In the genomic region with DNA sequence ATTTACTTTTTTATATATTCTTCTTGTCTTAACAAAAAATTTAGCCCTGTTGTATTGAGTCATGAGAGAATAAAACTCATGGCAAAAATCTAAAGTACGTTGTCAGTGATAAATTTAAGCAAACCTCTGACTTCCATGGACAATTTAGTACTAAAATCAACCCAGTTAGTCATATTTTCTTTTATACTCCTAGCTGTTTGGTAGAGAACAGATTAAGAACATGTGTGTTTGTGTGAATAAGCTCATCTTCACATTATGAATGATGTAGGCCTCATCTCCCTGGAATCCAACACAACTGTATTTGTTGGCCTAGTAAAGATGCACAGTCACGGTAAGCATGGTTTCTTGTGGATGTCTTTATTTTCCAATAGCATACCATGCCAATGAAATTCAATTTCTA, we compare ENCODE assay signal across 1 cellular context.
TF ChIP-seq lines count a peak whose summit lies in the region.

No MANE protein-coding gene starts in this region.

TF ChIP-seq in GM23338, 12 proteins besides CTCF, POLR2A, EP300 and RAD21 (continued from another document):
- TF ChIP-seq, protein P1, sequence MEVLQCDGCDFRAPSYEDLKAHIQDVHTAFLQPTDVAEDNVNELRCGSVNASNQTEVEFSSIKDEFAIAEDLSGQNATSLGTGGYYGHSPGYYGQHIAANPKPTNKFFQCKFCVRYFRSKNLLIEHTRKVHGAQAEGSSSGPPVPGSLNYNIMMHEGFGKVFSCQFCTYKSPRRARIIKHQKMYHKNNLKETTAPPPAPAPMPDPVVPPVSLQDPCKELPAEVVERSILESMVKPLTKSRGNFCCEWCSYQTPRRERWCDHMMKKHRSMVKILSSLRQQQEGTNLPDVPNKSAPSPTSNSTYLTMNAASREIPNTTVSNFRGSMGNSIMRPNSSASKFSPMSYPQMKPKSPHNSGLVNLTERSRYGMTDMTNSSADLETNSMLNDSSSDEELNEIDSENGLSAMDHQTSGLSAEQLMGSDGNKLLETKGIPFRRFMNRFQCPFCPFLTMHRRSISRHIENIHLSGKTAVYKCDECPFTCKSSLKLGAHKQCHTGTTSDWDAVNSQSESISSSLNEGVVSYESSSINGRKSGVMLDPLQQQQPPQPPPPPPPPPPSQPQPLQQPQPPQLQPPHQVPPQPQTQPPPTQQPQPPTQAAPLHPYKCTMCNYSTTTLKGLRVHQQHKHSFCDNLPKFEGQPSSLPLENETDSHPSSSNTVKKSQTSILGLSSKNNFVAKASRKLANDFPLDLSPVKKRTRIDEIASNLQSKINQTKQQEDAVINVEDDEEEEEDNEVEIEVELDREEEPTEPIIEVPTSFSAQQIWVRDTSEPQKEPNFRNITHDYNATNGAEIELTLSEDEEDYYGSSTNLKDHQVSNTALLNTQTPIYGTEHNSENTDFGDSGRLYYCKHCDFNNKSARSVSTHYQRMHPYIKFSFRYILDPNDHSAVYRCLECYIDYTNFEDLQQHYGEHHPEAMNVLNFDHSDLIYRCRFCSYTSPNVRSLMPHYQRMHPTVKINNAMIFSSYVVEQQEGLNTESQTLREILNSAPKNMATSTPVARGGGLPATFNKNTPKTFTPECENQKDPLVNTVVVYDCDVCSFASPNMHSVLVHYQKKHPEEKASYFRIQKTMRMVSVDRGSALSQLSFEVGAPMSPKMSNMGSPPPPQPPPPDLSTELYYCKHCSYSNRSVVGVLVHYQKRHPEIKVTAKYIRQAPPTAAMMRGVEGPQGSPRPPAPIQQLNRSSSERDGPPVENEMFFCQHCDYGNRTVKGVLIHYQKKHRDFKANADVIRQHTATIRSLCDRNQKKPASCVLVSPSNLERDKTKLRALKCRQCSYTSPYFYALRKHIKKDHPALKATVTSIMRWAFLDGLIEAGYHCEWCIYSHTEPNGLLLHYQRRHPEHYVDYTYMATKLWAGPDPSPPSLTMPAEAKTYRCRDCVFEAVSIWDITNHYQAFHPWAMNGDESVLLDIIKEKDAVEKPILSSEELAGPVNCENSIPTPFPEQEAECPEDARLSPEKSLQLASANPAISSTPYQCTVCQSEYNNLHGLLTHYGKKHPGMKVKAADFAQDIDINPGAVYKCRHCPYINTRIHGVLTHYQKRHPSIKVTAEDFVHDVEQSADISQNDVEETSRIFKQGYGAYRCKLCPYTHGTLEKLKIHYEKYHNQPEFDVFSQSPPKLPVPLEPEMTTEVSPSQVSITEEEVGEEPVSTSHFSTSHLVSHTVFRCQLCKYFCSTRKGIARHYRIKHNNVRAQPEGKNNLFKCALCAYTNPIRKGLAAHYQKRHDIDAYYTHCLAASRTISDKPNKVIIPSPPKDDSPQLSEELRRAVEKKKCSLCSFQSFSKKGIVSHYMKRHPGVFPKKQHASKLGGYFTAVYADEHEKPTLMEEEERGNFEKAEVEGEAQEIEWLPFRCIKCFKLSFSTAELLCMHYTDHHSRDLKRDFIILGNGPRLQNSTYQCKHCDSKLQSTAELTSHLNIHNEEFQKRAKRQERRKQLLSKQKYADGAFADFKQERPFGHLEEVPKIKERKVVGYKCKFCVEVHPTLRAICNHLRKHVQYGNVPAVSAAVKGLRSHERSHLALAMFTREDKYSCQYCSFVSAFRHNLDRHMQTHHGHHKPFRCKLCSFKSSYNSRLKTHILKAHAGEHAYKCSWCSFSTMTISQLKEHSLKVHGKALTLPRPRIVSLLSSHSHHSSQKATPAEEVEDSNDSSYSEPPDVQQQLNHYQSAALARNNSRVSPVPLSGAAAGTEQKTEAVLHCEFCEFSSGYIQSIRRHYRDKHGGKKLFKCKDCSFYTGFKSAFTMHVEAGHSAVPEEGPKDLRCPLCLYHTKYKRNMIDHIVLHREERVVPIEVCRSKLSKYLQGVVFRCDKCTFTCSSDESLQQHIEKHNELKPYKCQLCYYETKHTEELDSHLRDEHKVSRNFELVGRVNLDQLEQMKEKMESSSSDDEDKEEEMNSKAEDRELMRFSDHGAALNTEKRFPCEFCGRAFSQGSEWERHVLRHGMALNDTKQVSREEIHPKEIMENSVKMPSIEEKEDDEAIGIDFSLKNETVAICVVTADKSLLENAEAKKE (CRISPR knock-in tag; IDR thresholded peaks at IDR 0.05) = no peak
- TF ChIP-seq CREB1 (CRISPR knock-in tag; IDR thresholded peaks at IDR 0.05; ENCODE audit: low read depth) (no peak), NANOG (IDR thresholded peaks at IDR 0.05; ENCODE audit: borderline replicate concordance) (no peak), JUNB (IDR thresholded peaks at IDR 0.05; ENCODE audit: unreplicated experiment) (no peak), EZH2 (IDR thresholded peaks at IDR 0.05; ENCODE audit: low read depth, unreplicated experiment) (no peak), POLR2AphosphoS5 (IDR thresholded peaks at IDR 0.05; ENCODE audit: low read depth) (no peak), STAT1 (IDR thresholded peaks at IDR 0.05; ENCODE audit: unreplicated experiment) (no peak), ZNF331 (CRISPR knock-in tag; IDR thresholded peaks at IDR 0.05; ENCODE audit: low read depth) (no peak)
- TF ChIP-seq, protein P2, sequence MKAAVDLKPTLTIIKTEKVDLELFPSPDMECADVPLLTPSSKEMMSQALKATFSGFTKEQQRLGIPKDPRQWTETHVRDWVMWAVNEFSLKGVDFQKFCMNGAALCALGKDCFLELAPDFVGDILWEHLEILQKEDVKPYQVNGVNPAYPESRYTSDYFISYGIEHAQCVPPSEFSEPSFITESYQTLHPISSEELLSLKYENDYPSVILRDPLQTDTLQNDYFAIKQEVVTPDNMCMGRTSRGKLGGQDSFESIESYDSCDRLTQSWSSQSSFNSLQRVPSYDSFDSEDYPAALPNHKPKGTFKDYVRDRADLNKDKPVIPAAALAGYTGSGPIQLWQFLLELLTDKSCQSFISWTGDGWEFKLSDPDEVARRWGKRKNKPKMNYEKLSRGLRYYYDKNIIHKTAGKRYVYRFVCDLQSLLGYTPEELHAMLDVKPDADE (IDR thresholded peaks at IDR 0.05) = no peak
- TF ChIP-seq, protein P3, sequence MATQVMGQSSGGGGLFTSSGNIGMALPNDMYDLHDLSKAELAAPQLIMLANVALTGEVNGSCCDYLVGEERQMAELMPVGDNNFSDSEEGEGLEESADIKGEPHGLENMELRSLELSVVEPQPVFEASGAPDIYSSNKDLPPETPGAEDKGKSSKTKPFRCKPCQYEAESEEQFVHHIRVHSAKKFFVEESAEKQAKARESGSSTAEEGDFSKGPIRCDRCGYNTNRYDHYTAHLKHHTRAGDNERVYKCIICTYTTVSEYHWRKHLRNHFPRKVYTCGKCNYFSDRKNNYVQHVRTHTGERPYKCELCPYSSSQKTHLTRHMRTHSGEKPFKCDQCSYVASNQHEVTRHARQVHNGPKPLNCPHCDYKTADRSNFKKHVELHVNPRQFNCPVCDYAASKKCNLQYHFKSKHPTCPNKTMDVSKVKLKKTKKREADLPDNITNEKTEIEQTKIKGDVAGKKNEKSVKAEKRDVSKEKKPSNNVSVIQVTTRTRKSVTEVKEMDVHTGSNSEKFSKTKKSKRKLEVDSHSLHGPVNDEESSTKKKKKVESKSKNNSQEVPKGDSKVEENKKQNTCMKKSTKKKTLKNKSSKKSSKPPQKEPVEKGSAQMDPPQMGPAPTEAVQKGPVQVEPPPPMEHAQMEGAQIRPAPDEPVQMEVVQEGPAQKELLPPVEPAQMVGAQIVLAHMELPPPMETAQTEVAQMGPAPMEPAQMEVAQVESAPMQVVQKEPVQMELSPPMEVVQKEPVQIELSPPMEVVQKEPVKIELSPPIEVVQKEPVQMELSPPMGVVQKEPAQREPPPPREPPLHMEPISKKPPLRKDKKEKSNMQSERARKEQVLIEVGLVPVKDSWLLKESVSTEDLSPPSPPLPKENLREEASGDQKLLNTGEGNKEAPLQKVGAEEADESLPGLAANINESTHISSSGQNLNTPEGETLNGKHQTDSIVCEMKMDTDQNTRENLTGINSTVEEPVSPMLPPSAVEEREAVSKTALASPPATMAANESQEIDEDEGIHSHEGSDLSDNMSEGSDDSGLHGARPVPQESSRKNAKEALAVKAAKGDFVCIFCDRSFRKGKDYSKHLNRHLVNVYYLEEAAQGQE (IDR thresholded peaks at IDR 0.05; ENCODE audit: unreplicated experiment) = no peak
